ENCODE assay signal across 8 cellular contexts in the genomic region with DNA sequence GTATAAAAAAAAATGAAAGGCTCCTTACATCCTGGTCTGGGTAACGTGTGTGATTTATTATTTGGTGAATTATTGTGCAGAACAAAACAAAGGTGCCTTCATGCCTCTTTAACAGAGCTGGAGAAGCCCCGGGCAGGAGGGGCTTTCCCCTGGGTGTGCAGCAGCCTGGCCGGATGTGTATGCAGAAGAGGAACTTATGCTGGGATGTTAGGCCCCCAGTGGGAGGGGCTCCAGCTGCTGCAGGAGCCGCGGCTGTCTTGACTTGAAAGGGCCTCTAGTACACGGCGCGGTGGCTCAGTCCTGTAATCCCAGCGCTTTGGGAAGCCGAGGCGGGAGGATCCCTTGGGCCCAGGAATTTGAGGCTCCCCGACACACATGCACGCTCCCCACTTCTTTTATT. TPM values are rescaled to one million over a fixed set of nuclear protein-coding genes. Genes with fewer than 3 reads are reported as not detected.
A peak's percentile ranks its signal among the peaks of the same experiment; 100 is the strongest.
DNase-seq lines count a peak whose midpoint lies in the region; ATAC-seq, FAIRE-seq and TF ChIP-seq lines count a peak whose summit lies in the region.

No MANE protein-coding gene starts in this region.

- H3K9me3 Mint-ChIP-seq in activated CD4-positive, alpha-beta T cell treated with anti-CD3 and anti-CD28 coated beads, Interleukin-2, amount 10 ng/mL, durations not matched to agents 7 days and 5 days: no peaks in the 10 kb centered on the region

- peaks cover 31% of the 10 kb centered on the region for H3K4me1 Mint-ChIP-seq in activated CD4-positive, alpha-beta T cell treated with anti-CD3 and anti-CD28 coated beads, Interleukin-2, amount 10 ng/mL, durations not matched to agents 7 days and 5 days

- H3K36me3 ChIP-seq in MM.1S (replicated peaks; ENCODE audit: insufficient read depth, low read length): no peaks in the 10 kb centered on the region

- H3K4me1 ChIP-seq in MM.1S (ENCODE audit: low read length): no peaks in the 10 kb centered on the region

- peaks cover 8% of the 10 kb centered on the region for H3K27me3 ChIP-seq in MM.1S (replicated peaks; ENCODE audit: insufficient read depth, low read length)

- H3K4me3 ChIP-seq in MM.1S (ENCODE audit: low read length) (no peak overlapping the region), fibroblast of pulmonary artery (replicated peaks; ENCODE audit: low read depth, low read length) (no peak overlapping the region)

- FAIRE-seq in RCC 7860 (lab: Jason Lieb, UNC): no peak

- H3K9me2 ChIP-seq in MM.1S (replicated peaks; ENCODE audit: insufficient read depth, low read length): no peaks in the 10 kb centered on the region

- H3K79me2 ChIP-seq in MM.1S (ENCODE audit: low read length): no peaks in the 10 kb centered on the region

- peak overlapping the region; percentile 4 for H3K4me3 Mint-ChIP-seq in activated CD4-positive, alpha-beta T cell treated with anti-CD3 and anti-CD28 coated beads, Interleukin-2, amount 10 ng/mL, durations not matched to agents 7 days and 5 days

- H2AFZ ChIP-seq in MM.1S (ENCODE audit: low read length): no peak overlapping the region

- CTCF ChIA-PET in activated CD4-positive, alpha-beta T cell treated with anti-CD3 and anti-CD28 coated beads, Interleukin-2, amount 10 ng/mL, durations not matched to agents 7 days and 5 days (lab: Charles Lee): no interaction called here

- peak; percentile 99 for ATAC-seq in GM21515 (IDR thresholded peaks at IDR 0.05; ENCODE audit: unreplicated experiment)

- no peak overlapping the region for H3K27ac ChIP-seq in MM.1S (ENCODE audit: low read length)

- H3K9ac ChIP-seq in MM.1S (ENCODE audit: low read length): no peak overlapping the region

- TF ChIP-seq CTCF in MM.1S (IDR thresholded peaks at IDR 0.05; ENCODE audit: low read length) (no peak), fibroblast of pulmonary artery (IDR thresholded peaks at IDR 0.05; ENCODE audit: low read length, missing control alignments) (no peak)

- no peaks in the 10 kb centered on the region for H3K9me3 ChIP-seq in MM.1S (replicated peaks; ENCODE audit: insufficient read depth, low read length)

- POLR2A ChIA-PET in activated CD4-positive, alpha-beta T cell treated with anti-CD3 and anti-CD28 coated beads, Interleukin-2, amount 10 ng/mL, durations not matched to agents 7 days and 5 days (lab: Charles Lee): no interaction called here

- H3K36me3 Mint-ChIP-seq in activated CD4-positive, alpha-beta T cell treated with anti-CD3 and anti-CD28 coated beads, Interleukin-2, amount 10 ng/mL, durations not matched to agents 7 days and 5 days (ENCODE audit: low read depth): peaks cover 10% of the 10 kb centered on the region

- H4K20me1 ChIP-seq in MM.1S (ENCODE audit: insufficient read depth, low read length): no peaks in the 10 kb centered on the region

- H3F3A ChIP-seq in MM.1S (ENCODE audit: insufficient read depth, low read length): no peaks in the 10 kb centered on the region

- no peak overlapping the region for H3K4me2 ChIP-seq in MM.1S (ENCODE audit: low read depth, low read length)

- DNase-seq in ELF-1 (ENCODE audit: low read depth, low spot score): peak; percentile 82
- peak; percentile 28 for DNase-seq in MM.1S
- DNase-seq in activated CD4-positive, alpha-beta T cell treated with anti-CD3 and anti-CD28 coated beads, Interleukin-2, amount 10 ng/mL, durations not matched to agents 7 days and 5 days: peak; percentile 69
- peak; percentile 39 for DNase-seq in fibroblast of pulmonary artery (ENCODE audit: low read depth)
- peak; percentile 28 for DNase-seq in stimulated activated CD8-positive, alpha-beta memory T cell treated with anti-CD3 and anti-CD28 coated beads, Interleukin-12 subunit alpha, Interleukin-12 subunit beta, amount 100 ng/mL, for 1 hour (ENCODE audit: low read depth)
- no peak for DNase-seq in RCC 7860 (ENCODE audit: low spot score)
- no peak for DNase-seq in HuH-7.5 (ENCODE audit: low spot score)

- H3K27ac Mint-ChIP-seq in activated CD4-positive, alpha-beta T cell treated with anti-CD3 and anti-CD28 coated beads, Interleukin-2, amount 10 ng/mL, durations not matched to agents 7 days and 5 days: peak overlapping the region; percentile 33

- H3K27me3 Mint-ChIP-seq in activated CD4-positive, alpha-beta T cell treated with anti-CD3 and anti-CD28 coated beads, Interleukin-2, amount 10 ng/mL, durations not matched to agents 7 days and 5 days: no peaks in the 10 kb centered on the region

RNA-seq across cellular contexts. Expression of a gene that starts 16.0 kb away (rescaled TPM):
- total RNA-seq in activated CD4-positive, alpha-beta T cell treated with anti-CD3 and anti-CD28 coated beads, Interleukin-2, amount 10 ng/mL, durations not matched to agents 7 days and 5 days: 10 to 100 TPM; 22.5 to 23.8 TPM

Comparison
In these comparisons a context has a peak if more than half of its experiments do, and no peak if none do; other contexts are left out.
1. DNase-seq: peak in ELF-1 (single experiment), MM.1S (single experiment), activated CD4-positive, alpha-beta T cell treated with anti-CD3 and anti-CD28 coated beads, Interleukin-2, amount 10 ng/mL, durations not matched to agents 7 days and 5 days (single experiment), fibroblast of pulmonary artery (single experiment) and stimulated activated CD8-positive, alpha-beta memory T cell treated with anti-CD3 and anti-CD28 coated beads, Interleukin-12 subunit alpha, Interleukin-12 subunit beta, amount 100 ng/mL, for 1 hour (single experiment); none in RCC 7860 (single experiment) and HuH-7.5 (single experiment).